In the genomic region with DNA sequence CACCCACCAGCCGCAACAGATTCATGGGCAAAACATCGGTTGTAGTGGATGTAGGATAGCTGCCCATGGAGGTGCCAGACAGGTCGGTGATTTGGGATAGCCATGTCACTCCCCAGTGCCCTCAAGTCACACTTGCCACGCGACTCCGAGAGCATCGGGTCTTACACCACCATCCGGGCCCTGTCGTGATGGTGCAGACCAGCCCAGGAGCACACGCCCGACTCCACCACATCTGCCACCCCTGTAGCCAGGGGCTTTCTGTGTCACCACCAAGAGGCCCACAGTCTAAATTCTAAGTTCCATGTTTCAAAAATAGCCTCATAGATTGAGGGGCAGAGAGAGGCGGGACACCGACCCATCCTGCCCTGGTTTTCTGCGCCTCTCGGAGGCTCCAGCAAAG, we compare ENCODE assay signal across 1 cellular context.
TF ChIP-seq lines count a peak whose summit lies in the region.

No MANE protein-coding gene starts in this region.

TF ChIP-seq in IMR-90, 13 proteins besides CTCF, POLR2A, EP300 and RAD21:
- no peak for TF ChIP-seq RCOR1 (IDR thresholded peaks at IDR 0.05; ENCODE audit: insufficient replicate concordance, low read length)
- TF ChIP-seq, protein P1, sequence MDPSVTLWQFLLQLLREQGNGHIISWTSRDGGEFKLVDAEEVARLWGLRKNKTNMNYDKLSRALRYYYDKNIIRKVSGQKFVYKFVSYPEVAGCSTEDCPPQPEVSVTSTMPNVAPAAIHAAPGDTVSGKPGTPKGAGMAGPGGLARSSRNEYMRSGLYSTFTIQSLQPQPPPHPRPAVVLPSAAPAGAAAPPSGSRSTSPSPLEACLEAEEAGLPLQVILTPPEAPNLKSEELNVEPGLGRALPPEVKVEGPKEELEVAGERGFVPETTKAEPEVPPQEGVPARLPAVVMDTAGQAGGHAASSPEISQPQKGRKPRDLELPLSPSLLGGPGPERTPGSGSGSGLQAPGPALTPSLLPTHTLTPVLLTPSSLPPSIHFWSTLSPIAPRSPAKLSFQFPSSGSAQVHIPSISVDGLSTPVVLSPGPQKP (IDR thresholded peaks at IDR 0.05; ENCODE audit: borderline replicate concordance, low read depth, low read length): no peak
- TF ChIP-seq CEBPB (IDR thresholded peaks at IDR 0.05; ENCODE audit: low read depth, low read length): no peak
